Comparison of ENCODE assay signal across 1 cellular context in genomic region chr19:38012290-38012689, GRCh38.
TF ChIP-seq lines count a peak whose summit lies in the region.

No MANE protein-coding gene starts in this region.

TF ChIP-seq in H1, 55 proteins besides CTCF, POLR2A, EP300 and RAD21:
- no peak for TF ChIP-seq RBBP5 (IDR thresholded peaks at IDR 0.05; ENCODE audit: borderline replicate concordance, low read depth, low read length)
- no peak for TF ChIP-seq BACH1 (IDR thresholded peaks at IDR 0.05; ENCODE audit: low read length)
- TF ChIP-seq JUND (IDR thresholded peaks at IDR 0.05; ENCODE audit: low read length) = no peak
- no peak for TF ChIP-seq USF2 (IDR thresholded peaks at IDR 0.05; ENCODE audit: low read length)
- no peak for TF ChIP-seq POLR2AphosphoS5 (IDR thresholded peaks at IDR 0.05; ENCODE audit: low read depth, low read length)
- TF ChIP-seq ZNF274 (IDR thresholded peaks at IDR 0.05; ENCODE audit: borderline replicate concordance, extremely low read depth, low read length) = no peak
- TF ChIP-seq CBX5 (IDR thresholded peaks at IDR 0.05; ENCODE audit: low read depth, low read length) = no peak
- no peak for TF ChIP-seq ATF3 (IDR thresholded peaks at IDR 0.05; ENCODE audit: insufficient read depth, low read depth, low read length)
- no peak for TF ChIP-seq TBP (IDR thresholded peaks at IDR 0.05; ENCODE audit: low read depth, low read length)
- no peak for TF ChIP-seq TEAD4 (IDR thresholded peaks at IDR 0.05; ENCODE audit: low read depth, low read length)
- TF ChIP-seq MAFK (IDR thresholded peaks at IDR 0.05; ENCODE audit: low read depth, low read length) = no peak
